ENCODE assay signal across 8 cellular contexts in genomic region chr5:50958852-50959457, GRCh38.
DNase-seq lines count a peak whose midpoint lies in the region; ATAC-seq and TF ChIP-seq lines count a peak whose summit lies in the region.

No MANE protein-coding gene starts in this region.

- TF ChIP-seq EP300 in Ishikawa (IDR thresholded peaks at IDR 0.05; ENCODE audit: borderline replicate concordance) (no peak), stomach (IDR thresholded peaks at IDR 0.05) (no peak)

- WGBS in stomach, 5 donors: 14 to 26% (median 17%) methylated on average over 5 of the region's 5 CpGs

- TF ChIP-seq RAD21 in Ishikawa (IDR thresholded peaks at IDR 0.05; ENCODE audit: low read depth): peak; percentile 76

- H3K27ac ChIP-seq in SJCRH30 (no peak overlapping the region), foreskin keratinocyte (no peak overlapping the region), stomach (no peak overlapping the region)

- intact Hi-C loops in stomach (cut with DNase I; ENCODE audit: low total_unique reads): loop anchor here (5.0 kb wide), 1 partner anchor 1698 kb away; no protein-coding TSS in a partner anchor

- no peaks in the 10 kb centered on the region for H3K27me3 ChIP-seq in SJCRH30
- peaks cover 27% of the 10 kb centered on the region for H3K27me3 ChIP-seq in foreskin keratinocyte
- peaks cover 0 to 12% (median 2%) of the 10 kb centered on the region in 3 donors for H3K27me3 ChIP-seq in stomach

- no peak for TF ChIP-seq POLR2A in stomach (IDR thresholded peaks at IDR 0.05)

- no peaks in the 10 kb centered on the region for H3K36me3 ChIP-seq in SJCRH30
- no peaks in the 10 kb centered on the region for H3K36me3 ChIP-seq in stomach

- H3K4me3 ChIP-seq in SJCRH30: no peak overlapping the region
- no peak overlapping the region for H3K4me3 ChIP-seq in stomach

- DNase-seq in A172 (ENCODE audit: low spot score) (peak; percentile 22), G401 (ENCODE audit: low spot score) (peak; percentile 42), SJCRH30 (peak; percentile 24 to 59), foreskin keratinocyte (peak in 1 of 2 donors; percentile 17), stomach (no peak), NK-92 (lab: John Stamatoyannopoulos, UW; ENCODE audit: unreplicated experiment) (no peak)

- H3K4me1 ChIP-seq in SJCRH30: no peaks in the 10 kb centered on the region
- H3K4me1 ChIP-seq in foreskin keratinocyte: no peaks in the 10 kb centered on the region
- H3K4me1 ChIP-seq in stomach: peaks cover 4 to 24% (median 15%) of the 10 kb centered on the region in 4 donors

- no peaks in the 10 kb centered on the region for H3K9me3 ChIP-seq in SJCRH30 (replicated peaks)
- H3K9me3 ChIP-seq in stomach: no peaks in the 10 kb centered on the region

- TF ChIP-seq CTCF in foreskin keratinocyte (conservative IDR thresholded peaks at IDR 0.05): peak; percentile 77
- peak in 5 of 7 experiments; percentile 35 to 67 (median 50) for TF ChIP-seq CTCF in stomach (IDR thresholded peaks at IDR 0.05)

- in situ Hi-C loops in G401 (cut with HindIII; ENCODE audit: low sequenced_read_pairs): no loop called here

- peak; percentile 42 for ATAC-seq in foreskin keratinocyte
- ATAC-seq in GM21825 (IDR thresholded peaks at IDR 0.05; ENCODE audit: unreplicated experiment): no peak

TF ChIP-seq in Ishikawa, 13 proteins besides CTCF, POLR2A, EP300 and RAD21:
- TF ChIP-seq REST (IDR thresholded peaks at IDR 0.05; ENCODE audit: low read depth) (no peak), CREB1 (IDR thresholded peaks at IDR 0.05; ENCODE audit: low read depth) (no peak), MAX (IDR thresholded peaks at IDR 0.05) (no peak), NFIC (IDR thresholded peaks at IDR 0.05) (no peak), ZBTB7A (IDR thresholded peaks at IDR 0.05; ENCODE audit: low read depth) (no peak)

Comparison
In these comparisons a context has a peak if more than half of its experiments do, and no peak if none do; other contexts are left out.
1. DNase-seq: peak in A172 (single experiment), G401 (single experiment) and SJCRH30 (2 of 2); none in stomach (single experiment) and NK-92 (single experiment).